In genomic region chr2:21092308-21092869, GRCh38 we compare ENCODE assay signal across 39 cellular contexts. TPM values are rescaled to one million over a fixed set of nuclear protein-coding genes. Genes with fewer than 3 reads are reported as not detected.
"Had no signal": no experiment of that assay in that cellular context is flagged by ENCODE, and none has a peak within 500 bp of the region (broad histone marks: within the 10 kb centered on the region; RNA-seq: fewer than 3 reads in every experiment).

No MANE protein-coding gene starts in this region.

- H3K4me1 ChIP-seq: ascending aorta, breast epithelium, colonic mucosa, esophagus squamous epithelium, gastroesophageal sphincter had no signal

- H3K27ac Mint-ChIP-seq: activated B cell treated with CpG ODN at 0.5 μM for 24 hours; activated CD4-positive, alpha-beta memory T cell treated with anti-CD3 and anti-CD28 coated beads for 36 hours; activated CD4-positive, alpha-beta T cell treated with anti-CD3 and anti-CD28 coated beads for 36 hours; activated CD4-positive, alpha-beta T cell treated with anti-CD3 and anti-CD28 coated beads, Interleukin-2, amount 10 ng/mL, durations not matched to agents 24 days and 14 days; activated CD8-positive, alpha-beta T cell treated with anti-CD3 and anti-CD28 coated beads, Interleukin-2, amount 10 ng/mL, durations not matched to agents 7 days and 5 days; activated naive CD4-positive, alpha-beta T cell treated with anti-CD3 and anti-CD28 coated beads, Interleukin-2, amount 10 ng/mL, durations not matched to agents 7 days and 5 days; activated naive CD4-positive, alpha-beta T cell treated with anti-CD3 and anti-CD28 coated beads, Interleukin-2, amount 50 U/mL, for 72 hours; activated naive CD8-positive, alpha-beta T cell treated with anti-CD3 and anti-CD28 coated beads, Interleukin-2, amount 10 ng/mL, durations not matched to agents 7 days and 5 days; activated T-cell treated with anti-CD3 and anti-CD28 coated beads, Interleukin-2, amount 50 U/mL, for 24 hours; activated T-cell treated with anti-CD3 and anti-CD28 coated beads, Interleukin-2, amount 50 U/mL, for 72 hours; brain; T-helper 17 cell; T-helper 2 cell treated with Interferon-gamma antibody and Interleukin-4, amounts not matched to agents 5 μg/mL and 100 μg/mL, for 36 hours had no signal

- H3K36me3 Mint-ChIP-seq: activated CD4-positive, alpha-beta memory T cell treated with anti-CD3 and anti-CD28 coated beads for 36 hours; activated naive CD4-positive, alpha-beta T cell treated with anti-CD3 and anti-CD28 coated beads, Interleukin-2, amount 10 ng/mL, durations not matched to agents 7 days and 5 days; activated naive CD4-positive, alpha-beta T cell treated with anti-CD3 and anti-CD28 coated beads, Interleukin-2, amount 50 U/mL, for 72 hours; activated naive CD8-positive, alpha-beta T cell treated with anti-CD3 and anti-CD28 coated beads, Interleukin-2, amount 10 ng/mL, durations not matched to agents 7 days and 5 days; brain had no signal

- DNase-seq: activated B cell treated with CpG ODN at 0.5 μM for 24 hours; activated CD4-positive, alpha-beta memory T cell treated with anti-CD3 and anti-CD28 coated beads for 36 hours; activated CD4-positive, alpha-beta T cell treated with anti-CD3 and anti-CD28 coated beads for 36 hours; activated CD4-positive, alpha-beta T cell treated with anti-CD3 and anti-CD28 coated beads, Interleukin-2, amount 10 ng/mL, durations not matched to agents 24 days and 14 days; activated CD8-positive, alpha-beta memory T cell treated with anti-CD3 and anti-CD28 coated beads, Interleukin-2, amount 50 U/mL, for 48 hours; activated CD8-positive, alpha-beta T cell treated with anti-CD3 and anti-CD28 coated beads, Interleukin-2, amount 10 ng/mL, durations not matched to agents 7 days and 5 days; activated gamma-delta T cell; activated naive CD4-positive, alpha-beta T cell; activated naive CD4-positive, alpha-beta T cell treated with anti-CD3 and anti-CD28 coated beads, Interleukin-2, amount 10 ng/mL, durations not matched to agents 7 days and 5 days; activated naive CD8-positive, alpha-beta T cell treated with anti-CD3 and anti-CD28 coated beads, Interleukin-2, amount 10 ng/mL, durations not matched to agents 7 days and 5 days; activated T-cell treated with anti-CD3 and anti-CD28 coated beads for 4 hours; activated T-cell treated with anti-CD3 and anti-CD28 coated beads, Interleukin-2, amount 50 U/mL, for 24 hours; activated T-cell treated with anti-CD3 and anti-CD28 coated beads, Interleukin-2, amount 50 U/mL, for 72 hours; central memory CD4-positive, alpha-beta T cell; cerebellar nuclear complex; colonic mucosa; effector CD8-positive, alpha-beta T cell; esophagus squamous epithelium; foreskin melanocyte; T-helper 1 cell; T-helper 17 cell; T1000; WERI-Rb-1 had no signal

- H3K27me3 Mint-ChIP-seq: activated CD4-positive, alpha-beta memory T cell treated with anti-CD3 and anti-CD28 coated beads for 36 hours; activated CD4-positive, alpha-beta T cell treated with anti-CD3 and anti-CD28 coated beads, Interleukin-2, amount 10 ng/mL, durations not matched to agents 24 days and 14 days; activated naive CD4-positive, alpha-beta T cell treated with anti-CD3 and anti-CD28 coated beads, Interleukin-2, amount 10 ng/mL, durations not matched to agents 7 days and 5 days; activated naive CD8-positive, alpha-beta T cell treated with anti-CD3 and anti-CD28 coated beads, Interleukin-2, amount 10 ng/mL, durations not matched to agents 7 days and 5 days had no signal

- H3K27me3 ChIP-seq: ascending aorta, breast epithelium, cardiac muscle cell, colonic mucosa, esophagus squamous epithelium, gastroesophageal sphincter had no signal

- H3K27ac ChIP-seq: ascending aorta, breast epithelium, cardiac muscle cell, colonic mucosa, epithelial cell of prostate, esophagus squamous epithelium, gastroesophageal sphincter, WERI-Rb-1 had no signal

- FAIRE-seq: endometrium, endothelial cell of umbilical vein had no signal

- H3K9me3 Mint-ChIP-seq: activated B cell treated with CpG ODN at 0.5 μM for 24 hours; activated CD4-positive, alpha-beta memory T cell treated with anti-CD3 and anti-CD28 coated beads for 36 hours; activated CD4-positive, alpha-beta T cell treated with anti-CD3 and anti-CD28 coated beads, Interleukin-2, amount 10 ng/mL, durations not matched to agents 24 days and 14 days; activated naive CD4-positive, alpha-beta T cell treated with anti-CD3 and anti-CD28 coated beads, Interleukin-2, amount 10 ng/mL, durations not matched to agents 7 days and 5 days; activated naive CD4-positive, alpha-beta T cell treated with anti-CD3 and anti-CD28 coated beads, Interleukin-2, amount 50 U/mL, for 72 hours; activated naive CD8-positive, alpha-beta T cell treated with anti-CD3 and anti-CD28 coated beads, Interleukin-2, amount 10 ng/mL, durations not matched to agents 7 days and 5 days; activated T-cell treated with anti-CD3 and anti-CD28 coated beads, Interleukin-2, amount 50 U/mL, for 24 hours; activated T-cell treated with anti-CD3 and anti-CD28 coated beads, Interleukin-2, amount 50 U/mL, for 72 hours; T-helper 2 cell treated with Interferon-gamma antibody and Interleukin-4, amounts not matched to agents 5 μg/mL and 100 μg/mL, for 36 hours had no signal

- ATAC-seq: activated CD4-positive, alpha-beta T cell treated with anti-CD3 and anti-CD28 coated beads for 36 hours; activated CD4-positive, CD25-positive, alpha-beta regulatory T cell treated with anti-CD3 and anti-CD28 coated beads, Interleukin-2, amount 50 U/mL, for 24 hours; activated CD8-positive, alpha-beta T cell treated with anti-CD3 and anti-CD28 coated beads, Interleukin-2, amount 10 ng/mL, durations not matched to agents 7 days and 5 days; activated naive CD4-positive, alpha-beta T cell treated with anti-CD3 and anti-CD28 coated beads, Interleukin-2, amount 50 U/mL, for 72 hours; activated T-cell treated with anti-CD3 and anti-CD28 coated beads, Interleukin-2, amount 50 U/mL, for 72 hours; gastroesophageal sphincter; T-helper 17 cell had no signal

- H3K9me3 ChIP-seq: ascending aorta, breast epithelium, colonic mucosa, esophagus squamous epithelium, gastroesophageal sphincter had no signal

- H3K36me3 ChIP-seq: ascending aorta, breast epithelium, cardiac muscle cell, colonic mucosa, esophagus squamous epithelium, gastroesophageal sphincter, WERI-Rb-1 had no signal

- H3K4me3 Mint-ChIP-seq: activated B cell treated with CpG ODN at 0.5 μM for 24 hours; activated CD4-positive, alpha-beta memory T cell treated with anti-CD3 and anti-CD28 coated beads for 36 hours; activated CD4-positive, alpha-beta T cell treated with anti-CD3 and anti-CD28 coated beads for 36 hours; activated CD4-positive, alpha-beta T cell treated with anti-CD3 and anti-CD28 coated beads, Interleukin-2, amount 10 ng/mL, durations not matched to agents 24 days and 14 days; activated CD8-positive, alpha-beta T cell treated with anti-CD3 and anti-CD28 coated beads, Interleukin-2, amount 10 ng/mL, durations not matched to agents 7 days and 5 days; activated naive CD4-positive, alpha-beta T cell treated with anti-CD3 and anti-CD28 coated beads, Interleukin-2, amount 10 ng/mL, durations not matched to agents 7 days and 5 days; activated naive CD8-positive, alpha-beta T cell treated with anti-CD3 and anti-CD28 coated beads, Interleukin-2, amount 10 ng/mL, durations not matched to agents 7 days and 5 days; activated T-cell treated with anti-CD3 and anti-CD28 coated beads, Interleukin-2, amount 50 U/mL, for 24 hours; activated T-cell treated with anti-CD3 and anti-CD28 coated beads, Interleukin-2, amount 50 U/mL, for 72 hours; brain; T-helper 17 cell; T-helper 2 cell treated with Interferon-gamma antibody and Interleukin-4, amounts not matched to agents 5 μg/mL and 100 μg/mL, for 36 hours had no signal

- H3K4me3 ChIP-seq: ascending aorta, breast epithelium, cardiac muscle cell, colonic mucosa, esophagus squamous epithelium, gastroesophageal sphincter had no signal

- H3K4me1 Mint-ChIP-seq: activated B cell treated with CpG ODN at 0.5 μM for 24 hours; activated CD4-positive, alpha-beta T cell treated with anti-CD3 and anti-CD28 coated beads for 36 hours; activated CD4-positive, alpha-beta T cell treated with anti-CD3 and anti-CD28 coated beads, Interleukin-2, amount 10 ng/mL, durations not matched to agents 24 days and 14 days; activated naive CD4-positive, alpha-beta T cell treated with anti-CD3 and anti-CD28 coated beads, Interleukin-2, amount 10 ng/mL, durations not matched to agents 7 days and 5 days; activated naive CD8-positive, alpha-beta T cell treated with anti-CD3 and anti-CD28 coated beads, Interleukin-2, amount 10 ng/mL, durations not matched to agents 7 days and 5 days; T-helper 17 cell had no signal

RNA-seq across cellular contexts. Expression of gene TDRD15, which starts 31.4 kb away (rescaled TPM):
- total RNA-seq: activated CD4-positive, alpha-beta T cell treated with anti-CD3 and anti-CD28 coated beads for 36 hours; activated CD4-positive, alpha-beta T cell treated with anti-CD3 and anti-CD28 coated beads, Interleukin-2, amount 10 ng/mL, durations not matched to agents 24 days and 14 days; activated CD8-positive, alpha-beta T cell treated with anti-CD3 and anti-CD28 coated beads, Interleukin-2, amount 10 ng/mL, durations not matched to agents 7 days and 5 days; activated naive CD4-positive, alpha-beta T cell treated with anti-CD3 and anti-CD28 coated beads, Interleukin-2, amount 50 U/mL, for 72 hours; activated T-cell treated with anti-CD3 and anti-CD28 coated beads, Interleukin-2, amount 50 U/mL, for 72 hours; ascending aorta; cardiac muscle cell; colonic mucosa; dermis microvascular lymphatic vessel endothelial cell; endothelial cell of umbilical vein; fibroblast of lung; fibroblast of villous mesenchyme; glomerular endothelial cell had no signal
- polyA plus RNA-seq: cardiac muscle cell, endothelial cell of umbilical vein, esophagus, fibroblast of lung had no signal

RNA-seq across cellular contexts. Expression of gene APOB, which starts 48.5 kb away (rescaled TPM):
- total RNA-seq: activated B cell treated with CpG ODN at 0.5 μM for 24 hours; activated CD4-positive, alpha-beta memory T cell treated with anti-CD3 and anti-CD28 coated beads for 36 hours; activated CD4-positive, alpha-beta T cell treated with anti-CD3 and anti-CD28 coated beads for 36 hours; activated CD4-positive, alpha-beta T cell treated with anti-CD3 and anti-CD28 coated beads, Interleukin-2, amount 10 ng/mL, durations not matched to agents 24 days and 14 days; activated CD8-positive, alpha-beta T cell treated with anti-CD3 and anti-CD28 coated beads, Interleukin-2, amount 10 ng/mL, durations not matched to agents 7 days and 5 days; activated naive CD4-positive, alpha-beta T cell treated with anti-CD3 and anti-CD28 coated beads, Interleukin-2, amount 50 U/mL, for 72 hours; activated naive CD8-positive, alpha-beta T cell treated with anti-CD3 and anti-CD28 coated beads, Interleukin-2, amount 10 ng/mL, durations not matched to agents 7 days and 5 days; activated T-cell treated with anti-CD3 and anti-CD28 coated beads, Interleukin-2, amount 50 U/mL, for 72 hours; T-helper 17 cell had no signal
- polyA plus RNA-seq: fibroblast of lung had no signal
